18 cellular contexts compared by ENCODE assay signal in genomic region chr5:169280286-169280685, GRCh38. TPM values are rescaled to one million over a fixed set of nuclear protein-coding genes. Genes with fewer than 3 reads are reported as not detected.
DNase-seq lines count a peak whose midpoint lies in the region; ATAC-seq and TF ChIP-seq lines count a peak whose summit lies in the region.
"Had no signal": no experiment of that assay in that cellular context is flagged by ENCODE, and none has a peak within 500 bp of the region (broad histone marks: within the 10 kb centered on the region; RNA-seq: fewer than 3 reads in every experiment).

No MANE protein-coding gene starts in this region.

- no peak overlapping the region for H3K14ac ChIP-seq in neuronal stem cell (ENCODE audit: low read length)

- H3K4ac ChIP-seq in neuronal stem cell (ENCODE audit: low read length): no peak overlapping the region

- 15% methylated on average over 4 of the region's 4 CpGs for WGBS in right cardiac atrium
- no CpG with 5 or more reads among the region's 4 CpGs for WGBS in neuronal stem cell (ENCODE audit: extremely low coverage in 2 of 2, insufficient read length in 2 of 2, insufficient replicate concordance in 1 of 2), 2 donors

- H2BK5ac ChIP-seq in neuronal stem cell (ENCODE audit: low read length): no peak overlapping the region

- H3K79me1 ChIP-seq in neuronal stem cell (ENCODE audit: low read depth, low read length): no peaks in the 10 kb centered on the region

- ATAC-seq in right cardiac atrium (peak; percentile 74 to 79), HG02571 (IDR thresholded peaks at IDR 0.05; ENCODE audit: unreplicated experiment) (no peak)
- ATAC-seq: HCT116 had no signal

- H2BK15ac ChIP-seq in neuronal stem cell (ENCODE audit: low read length): no peak overlapping the region

- in situ Hi-C loops in ACHN (cut with HindIII; ENCODE audit: low pct_ligation_motif_present, low pct_unique_long_range_greater_than_20kb, low sequenced_read_pairs): no loop called here

- H3K9ac ChIP-seq in neuronal stem cell (ENCODE audit: low read depth, low read length, poor library complexity): no peak overlapping the region
- H3K9ac ChIP-seq: GM23248 had no signal

- H3K27ac ChIP-seq in right cardiac atrium (ENCODE audit: low read length): no peak overlapping the region
- no peak overlapping the region for H3K27ac ChIP-seq in right atrium auricular region
- H3K27ac ChIP-seq in neuronal stem cell (replicated peaks; ENCODE audit: low read length): no peak overlapping the region
- H3K27ac ChIP-seq: GM23248, SK-N-MC had no signal

- no peak overlapping the region for H4K8ac ChIP-seq in neuronal stem cell (ENCODE audit: low read depth, low read length)

- H3K4me1 ChIP-seq in right cardiac atrium (ENCODE audit: control insufficient read depth, insufficient read depth, low read length) (no peaks in the 10 kb centered on the region), right atrium auricular region (peaks cover 0 to 15% of the 10 kb centered on the region in 2 donors), neuronal stem cell (ENCODE audit: control insufficient read depth in 2 of 2, insufficient read depth in 1 of 2, low read depth in 1 of 2, low read length in 2 of 2) (no peaks in the 10 kb centered on the region)

- intact Hi-C loops in right cardiac atrium (cut with DNase I): no loop called here

- H2AFZ ChIP-seq in neuronal stem cell (ENCODE audit: low read length): no peak overlapping the region
- H2AFZ ChIP-seq: GM23248 had no signal

- no peak overlapping the region for H2BK120ac ChIP-seq in neuronal stem cell (ENCODE audit: low read depth, low read length)

- no peak overlapping the region for H3K4me3 ChIP-seq in right cardiac atrium (ENCODE audit: low read length)
- no peak overlapping the region for H3K4me3 ChIP-seq in right atrium auricular region
- H3K4me3 ChIP-seq in neuronal stem cell (ENCODE audit: low read length in 2 of 2): no peak overlapping the region
- H3K4me3 ChIP-seq: GM23248, SK-N-MC had no signal

- no peaks in the 10 kb centered on the region for H3K27me3 ChIP-seq in right cardiac atrium (ENCODE audit: control insufficient read depth, insufficient read depth)
- H3K27me3 ChIP-seq in right atrium auricular region: no peaks in the 10 kb centered on the region
- H3K27me3 ChIP-seq in neuronal stem cell (ENCODE audit: control insufficient read depth in 3 of 3, insufficient read depth in 3 of 3, low read depth in 1 of 3, low read length in 3 of 3): no peaks in the 10 kb centered on the region

- no peak overlapping the region for H3K4me2 ChIP-seq in neuronal stem cell (ENCODE audit: insufficient read depth, low read length, poor library complexity, severe bottlenecking)

- TF ChIP-seq CTCF in right atrium auricular region (IDR thresholded peaks at IDR 0.05): no peak

- H3K9me3 ChIP-seq in right cardiac atrium (ENCODE audit: control insufficient read depth, low read length) (no peaks in the 10 kb centered on the region), right atrium auricular region (peaks cover 0 to under 1% of the 10 kb centered on the region in 2 donors), neuronal stem cell (replicated peaks in 1 of 2; ENCODE audit: control insufficient read depth in 2 of 2, insufficient read depth in 1 of 2, low read depth in 1 of 2, low read length in 2 of 2) (no peaks in the 10 kb centered on the region)

- no peak overlapping the region for H2BK12ac ChIP-seq in neuronal stem cell (ENCODE audit: low read length)

- H3K36me3 ChIP-seq in right atrium auricular region (no peaks in the 10 kb centered on the region), neuronal stem cell (replicated peaks in 1 of 2; ENCODE audit: control insufficient read depth in 2 of 2, insufficient read depth in 2 of 2, low read length in 2 of 2) (no peaks in the 10 kb centered on the region)

- no peak overlapping the region for H4K91ac ChIP-seq in neuronal stem cell (ENCODE audit: low read depth, low read length, poor library complexity)

- no peak overlapping the region for H3K23ac ChIP-seq in neuronal stem cell (ENCODE audit: low read depth, low read length, poor library complexity)

- peak overlapping the region; percentile 9 for H3K18ac ChIP-seq in neuronal stem cell (ENCODE audit: low read length)

- DNase-seq in right cardiac atrium (peak; percentile 33 to 69 (median 63)), right atrium auricular region (ENCODE audit: low spot score) (no peak), cerebellar cortex (ENCODE audit: low spot score) (peak; percentile 97), neuronal stem cell (ENCODE audit: low spot score) (no peak), NCI-H1417 (lab: John Stamatoyannopoulos, UW) (no peak), NOMO-1 treated with DMSO at 0.1 percent for 48 hours (lab: John Stamatoyannopoulos, UW; ENCODE audit: unreplicated experiment) (no peak), ACHN (no peak)
- DNase-seq: CD4-positive, CD25-positive, alpha-beta regulatory T cell; DMS79; GM23248; IMR-90; Kasumi-1; NCI-H2081 treated with DMSO at 0.1 percent for 48 hours; NCI-H226; NCI-H526 had no signal

- no peak overlapping the region for H2AK5ac ChIP-seq in neuronal stem cell (ENCODE audit: low read depth, low read length)

RNA-seq across cellular contexts. Expression of gene SLIT3, which starts 20.7 kb away (rescaled TPM):
- 100 to 1,000 TPM; 106 to 188 (median 118) TPM for total RNA-seq in right cardiac atrium
- polyA plus RNA-seq in right cardiac atrium: 32.9 TPM
- 10 to 100 TPM; 66.1 to 85.8 TPM for total RNA-seq in right atrium auricular region
- polyA plus RNA-seq in neuronal stem cell (2013, experiment 1 of 2): 0.53 TPM
- 0.61 TPM for polyA plus RNA-seq in neuronal stem cell (2013, experiment 2 of 2)
- total RNA-seq: CD4-positive, CD25-positive, alpha-beta regulatory T cell had no signal
- polyA plus RNA-seq: CD4-positive, CD25-positive, alpha-beta regulatory T cell had no signal

Comparison
In these comparisons a context has a peak if more than half of its experiments do, and no peak if none do; other contexts are left out.
1. DNase-seq: peak in right cardiac atrium (3 of 3) and cerebellar cortex (single experiment); none in right atrium auricular region (single experiment), neuronal stem cell (single experiment), NCI-H1417 (0 of 3), NOMO-1 treated with DMSO at 0.1 percent for 48 hours (single experiment) and ACHN (single experiment).